In the genomic region with DNA sequence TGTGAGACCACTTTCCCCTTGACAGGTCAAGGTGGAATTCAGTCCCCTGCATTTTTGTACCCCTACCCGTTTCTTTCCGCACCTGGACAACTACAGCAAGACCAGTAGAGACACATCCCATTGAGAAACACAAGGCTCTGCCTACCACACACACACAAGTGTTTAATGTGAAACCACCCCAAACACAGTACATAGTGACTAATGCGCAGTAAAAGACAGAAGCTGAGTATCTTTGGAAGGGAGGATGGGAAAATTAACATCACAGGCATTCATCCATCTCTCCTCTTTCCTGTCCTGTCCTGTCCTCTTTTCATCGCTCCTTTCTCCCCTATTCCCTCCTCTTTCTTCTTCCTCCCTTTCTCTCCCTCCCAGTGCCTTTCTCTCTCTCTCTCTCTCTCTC, we compare ENCODE assay signal across 24 cellular contexts.
DNase-seq lines count a peak whose midpoint lies in the region; ATAC-seq, FAIRE-seq and TF ChIP-seq lines count a peak whose summit lies in the region.
"Had no signal": no experiment of that assay in that cellular context is flagged by ENCODE, and none has a peak within 500 bp of the region (broad histone marks: within the 10 kb centered on the region; RNA-seq: fewer than 3 reads in every experiment).

No MANE protein-coding gene starts in this region.

- POLR2A ChIA-PET in SK-N-SH (lab: Yijun Ruan, JAX), result no interaction called here
- POLR2A ChIA-PET in activated CD8-positive, alpha-beta T cell treated with anti-CD3 and anti-CD28 coated beads, Interleukin-2, amount 10 ng/mL, durations not matched to agents 7 days and 5 days (lab: Charles Lee), result no interaction called here

- H3K36me3 Mint-ChIP-seq in activated CD8-positive, alpha-beta T cell treated with anti-CD3 and anti-CD28 coated beads, Interleukin-2, amount 10 ng/mL, durations not matched to agents 7 days and 5 days (ENCODE audit: low read depth), result no peaks in the 10 kb centered on the region
- H3K36me3 Mint-ChIP-seq: CD14-positive monocyte had no signal

- H3F3A ChIP-seq in SK-N-SH (replicated peaks; ENCODE audit: insufficient read depth), result no peaks in the 10 kb centered on the region

- TF ChIP-seq CTCF in SK-N-SH (IDR thresholded peaks at IDR 0.05), result no peak
- TF ChIP-seq CTCF in bronchial epithelial cell (IDR thresholded peaks at IDR 0.05; ENCODE audit: insufficient read depth, low read length, severe bottlenecking), result no peak
- TF ChIP-seq CTCF in foreskin keratinocyte (conservative IDR thresholded peaks at IDR 0.05), result no peak

- H3K9ac ChIP-seq in SK-N-SH, result no peak overlapping the region

- in situ Hi-C loops in HAP-1 (cut with MboI; ENCODE audit: low sequenced_read_pairs), result loop anchor here (25.0 kb wide), 1 partner anchor 450 kb away; no protein-coding TSS in a partner anchor

- 85% methylated on average over 4 of the region's 4 CpGs for WGBS in SK-N-SH (ENCODE audit: low lambda C conversion rate)

- ATAC-seq in SK-N-SH treated with all-trans-retinoic acid at 6 μM for 48 hours (no peak), foreskin keratinocyte (peak; percentile 61)
- no peak for ATAC-seq in activated CD8-positive, alpha-beta T cell treated with anti-CD3 and anti-CD28 coated beads, Interleukin-2, amount 10 ng/mL, durations not matched to agents 7 days and 5 days

- H3K27ac ChIP-seq in SK-N-SH (ENCODE audit: low read depth in 2 of 2, low read length in 1 of 2) (no peak overlapping the region), foreskin keratinocyte (peak overlapping the region; percentile 85)
- H3K27ac ChIP-seq: 22Rv1, SJCRH30 had no signal

- H3K9me2 ChIP-seq in SK-N-SH, result no peaks in the 10 kb centered on the region

- no peak overlapping the region for H3K4me2 ChIP-seq in SK-N-SH

- no peak overlapping the region for H3K4me3 Mint-ChIP-seq in activated CD8-positive, alpha-beta T cell treated with anti-CD3 and anti-CD28 coated beads, Interleukin-2, amount 10 ng/mL, durations not matched to agents 7 days and 5 days
- H3K4me3 Mint-ChIP-seq: CD14-positive monocyte, H9 had no signal

- H3K4me1 Mint-ChIP-seq in activated CD8-positive, alpha-beta T cell treated with anti-CD3 and anti-CD28 coated beads, Interleukin-2, amount 10 ng/mL, durations not matched to agents 7 days and 5 days (ENCODE audit: low read depth), result no peaks in the 10 kb centered on the region
- H3K4me1 Mint-ChIP-seq: CD14-positive monocyte had no signal

- H3K4me1 ChIP-seq in SK-N-SH (ENCODE audit: control insufficient read depth in 1 of 2, insufficient read depth in 2 of 2, low read depth in 1 of 2, low read length in 1 of 2), result peaks cover 0 to 8% of the 10 kb centered on the region in 2 experiments; a peak in 2 of 4 replicates
- peaks cover 18% of the 10 kb centered on the region for H3K4me1 ChIP-seq in foreskin keratinocyte
- H3K4me1 ChIP-seq in HAP-1, result no peaks in the 10 kb centered on the region
- H3K4me1 ChIP-seq: SJCRH30 had no signal

- no peak for FAIRE-seq in bronchial epithelial cell (lab: Jason Lieb, UNC)
- FAIRE-seq: G401.6, HTR-8/SVneo had no signal

- H3K79me2 ChIP-seq in SK-N-SH (ENCODE audit: insufficient read depth), result no peaks in the 10 kb centered on the region

- TF ChIP-seq EP300 in SK-N-SH (IDR thresholded peaks at IDR 0.05; ENCODE audit: borderline replicate concordance in 1 of 2, low read depth in 1 of 2, low read length in 1 of 2), result no peak

- no peaks in the 10 kb centered on the region for H3K9me3 Mint-ChIP-seq in activated CD8-positive, alpha-beta T cell treated with anti-CD3 and anti-CD28 coated beads, Interleukin-2, amount 10 ng/mL, durations not matched to agents 7 days and 5 days (ENCODE audit: insufficient read depth)

- H3K27me3 ChIP-seq in SK-N-SH (ENCODE audit: insufficient read depth), result no peaks in the 10 kb centered on the region
- no peaks in the 10 kb centered on the region for H3K27me3 ChIP-seq in bronchial epithelial cell (ENCODE audit: control insufficient read depth, insufficient read depth, low read length)
- no peaks in the 10 kb centered on the region for H3K27me3 ChIP-seq in foreskin keratinocyte
- H3K27me3 ChIP-seq in HAP-1 (ENCODE audit: low read depth), result peaks cover 10% of the 10 kb centered on the region; the same call in 1 of the 2 replicates
- H3K27me3 ChIP-seq: SJCRH30 had no signal

- DNase-seq in SK-N-SH, result no peak
- peak; percentile 43 for DNase-seq in bronchial epithelial cell (ENCODE audit: low read depth)
- peak; percentile 78 to 79 for DNase-seq in foreskin keratinocyte
- DNase-seq in HAP-1 (ENCODE audit: low spot score in 2 of 2), result no peak
- DNase-seq in iPS-NIHi11 (ENCODE audit: low spot score), result no peak
- no peak for DNase-seq in activated CD8-positive, alpha-beta T cell treated with anti-CD3 and anti-CD28 coated beads, Interleukin-2, amount 10 ng/mL, durations not matched to agents 7 days and 5 days
- DNase-seq in stimulated activated CD4-positive, alpha-beta T cell treated with anti-CD3 and anti-CD28 coated beads, Interleukin-1b, Interleukin-23, amount 100 ng/mL, for 48 hours, result no peak
- DNase-seq: AML-193; DMS79; H9; Kasumi-1; MM.1S; NCI-H1092 treated with DMSO at 0.1 percent for 48 hours; NCI-H146; NCI-H2081; NCI-H748 treated with DMSO at 0.1 percent for 48 hours; NK-92 treated with Interleukin-12 subunit alpha and Interleukin-12 subunit beta, amount 100 ng/mL, for 24 hours; RPMI8226; SJCRH30 had no signal

- H4K20me1 ChIP-seq in SK-N-SH (ENCODE audit: insufficient read depth), result no peaks in the 10 kb centered on the region

- no peak for TF ChIP-seq RAD21 in SK-N-SH (IDR thresholded peaks at IDR 0.05; ENCODE audit: low read length)

- H3K4me3 ChIP-seq in SK-N-SH (ENCODE audit: low read depth in 2 of 2, low read length in 1 of 2) (no peak overlapping the region), bronchial epithelial cell (ENCODE audit: low read depth, low read length) (no peak overlapping the region), HAP-1 (no peak overlapping the region)
- H3K4me3 ChIP-seq: SJCRH30 had no signal

- H2AFZ ChIP-seq in SK-N-SH (ENCODE audit: low read depth), result 0 out of 2 replicates have a peak overlapping the region, but pooled peaks have one; percentile 41

- no peak overlapping the region for H3K27ac Mint-ChIP-seq in activated CD8-positive, alpha-beta T cell treated with anti-CD3 and anti-CD28 coated beads, Interleukin-2, amount 10 ng/mL, durations not matched to agents 7 days and 5 days
- H3K27ac Mint-ChIP-seq: CD14-positive monocyte, H9 had no signal

- CTCF ChIA-PET in SK-N-SH (lab: Yijun Ruan, JAX), result interaction anchor here (0.9 to 1.4 kb wide), 3 partner anchors 13 to 34 kb away, joined by 3 read pairs; no protein-coding TSS in a partner anchor
- CTCF ChIA-PET in activated CD8-positive, alpha-beta T cell treated with anti-CD3 and anti-CD28 coated beads, Interleukin-2, amount 10 ng/mL, durations not matched to agents 7 days and 5 days (lab: Charles Lee), result interaction anchor here (1.3 kb wide), 1 partner anchor 13 kb away, joined by 4 read pairs; no protein-coding TSS in a partner anchor

- peaks cover 12% of the 10 kb centered on the region for H3K27me3 Mint-ChIP-seq in activated CD8-positive, alpha-beta T cell treated with anti-CD3 and anti-CD28 coated beads, Interleukin-2, amount 10 ng/mL, durations not matched to agents 7 days and 5 days (ENCODE audit: low read depth)

- H3K36me3 ChIP-seq in SK-N-SH (replicated peaks in 1 of 2; ENCODE audit: control insufficient read depth in 1 of 2, insufficient read depth in 2 of 2, low read length in 1 of 2) (no peaks in the 10 kb centered on the region), bronchial epithelial cell (ENCODE audit: control insufficient read depth, insufficient read depth, low read length) (no peaks in the 10 kb centered on the region), HAP-1 (replicated peaks) (no peaks in the 10 kb centered on the region)
- H3K36me3 ChIP-seq: SJCRH30 had no signal

- no peaks in the 10 kb centered on the region for H3K9me3 ChIP-seq in SK-N-SH
- no peaks in the 10 kb centered on the region for H3K9me3 ChIP-seq in HAP-1
- H3K9me3 ChIP-seq: SJCRH30 had no signal

TF ChIP-seq in SK-N-SH, 30 proteins besides CTCF, POLR2A, EP300 and RAD21 (continues in another document):
- TF ChIP-seq CHD2 (IDR thresholded peaks at IDR 0.05; ENCODE audit: low read length, partially characterized antibody), result no peak
- TF ChIP-seq RFX5 (IDR thresholded peaks at IDR 0.05; ENCODE audit: low read length), result no peak
- TF ChIP-seq ELF1 (IDR thresholded peaks at IDR 0.05), result no peak
- TF ChIP-seq, protein P1, sequence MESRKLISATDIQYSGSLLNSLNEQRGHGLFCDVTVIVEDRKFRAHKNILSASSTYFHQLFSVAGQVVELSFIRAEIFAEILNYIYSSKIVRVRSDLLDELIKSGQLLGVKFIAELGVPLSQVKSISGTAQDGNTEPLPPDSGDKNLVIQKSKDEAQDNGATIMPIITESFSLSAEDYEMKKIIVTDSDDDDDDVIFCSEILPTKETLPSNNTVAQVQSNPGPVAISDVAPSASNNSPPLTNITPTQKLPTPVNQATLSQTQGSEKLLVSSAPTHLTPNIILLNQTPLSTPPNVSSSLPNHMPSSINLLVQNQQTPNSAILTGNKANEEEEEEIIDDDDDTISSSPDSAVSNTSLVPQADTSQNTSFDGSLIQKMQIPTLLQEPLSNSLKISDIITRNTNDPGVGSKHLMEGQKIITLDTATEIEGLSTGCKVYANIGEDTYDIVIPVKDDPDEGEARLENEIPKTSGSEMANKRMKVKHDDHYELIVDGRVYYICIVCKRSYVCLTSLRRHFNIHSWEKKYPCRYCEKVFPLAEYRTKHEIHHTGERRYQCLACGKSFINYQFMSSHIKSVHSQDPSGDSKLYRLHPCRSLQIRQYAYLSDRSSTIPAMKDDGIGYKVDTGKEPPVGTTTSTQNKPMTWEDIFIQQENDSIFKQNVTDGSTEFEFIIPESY (IDR thresholded peaks at IDR 0.05; ENCODE audit: borderline replicate concordance, low read depth), result no peak

TF ChIP-seq in SK-N-SH treated with all-trans-retinoic acid at 6 μM for 48 hours, 23 proteins besides CTCF, POLR2A, EP300 and RAD21 (continues in another document):
- TF ChIP-seq OSR1 (CRISPR knock-in tag; IDR thresholded peaks at IDR 0.05) (no peak), RARB (CRISPR knock-in tag; IDR thresholded peaks at IDR 0.05) (no peak), BACH2 (CRISPR knock-in tag; IDR thresholded peaks at IDR 0.05; ENCODE audit: borderline replicate concordance) (no peak), ZC3H10 (CRISPR knock-in tag; IDR thresholded peaks at IDR 0.05) (no peak)

Comparison
In these comparisons a context has a peak if more than half of its experiments do, and no peak if none do; other contexts are left out.
1. DNase-seq: peak in bronchial epithelial cell (single experiment) and foreskin keratinocyte (2 of 2); none in SK-N-SH (single experiment), HAP-1 (0 of 2), iPS-NIHi11 (single experiment), activated CD8-positive, alpha-beta T cell treated with anti-CD3 and anti-CD28 coated beads, Interleukin-2, amount 10 ng/mL, durations not matched to agents 7 days and 5 days (single experiment) and stimulated activated CD4-positive, alpha-beta T cell treated with anti-CD3 and anti-CD28 coated beads, Interleukin-1b, Interleukin-23, amount 100 ng/mL, for 48 hours (single experiment).